Comparison of ENCODE assay signal across 8 cellular contexts in genomic region chr9:125521462-125522327, GRCh38.
A peak's percentile ranks its signal among the peaks of the same experiment; 100 is the strongest.
DNase-seq lines count a peak whose midpoint lies in the region; ATAC-seq lines count a peak whose summit lies in the region.

No MANE protein-coding gene starts in this region.

- 21 to 40% methylated on average over 3 of the region's 3 CpGs for WGBS in esophagus, 2 donors

- no peak for DNase-seq in activated CD4-positive, CD25-positive, alpha-beta regulatory T cell (lab: John Stamatoyannopoulos, UW)
- peak; percentile 76 for DNase-seq in SW480 (ENCODE audit: low spot score)
- peak; percentile 20 to 46 for DNase-seq in stimulated activated CD4-positive, alpha-beta T cell treated with anti-CD3 and anti-CD28 coated beads, Interleukin-2, amount 100 ng/mL, for 24 hours
- DNase-seq in SHP77 treated with DMSO at 0.1 percent for 48 hours (lab: John Stamatoyannopoulos, UW): no peak
- DNase-seq in ureter (ENCODE audit: low spot score): no peak

- H3K4me3 ChIP-seq in esophagus (ENCODE audit: low read depth in 1 of 2, low read length in 2 of 2): no peak overlapping the region

- peaks cover 0 to 2% of the 10 kb centered on the region in 2 donors for H3K36me3 ChIP-seq in esophagus (ENCODE audit: control insufficient read depth in 2 of 2, insufficient read depth in 2 of 2, low read length in 1 of 2)

- H3K4me1 ChIP-seq in esophagus (ENCODE audit: control insufficient read depth in 2 of 2, insufficient read depth in 2 of 2, low read length in 1 of 2): peaks cover 2 to 7% of the 10 kb centered on the region in 2 donors

- peak overlapping the region; percentile 64 to 86 for H3K27ac ChIP-seq in esophagus (ENCODE audit: low read depth in 2 of 2, low read length in 1 of 2)

- ATAC-seq in activated CD4-positive, CD25-positive, alpha-beta regulatory T cell treated with anti-CD3 and anti-CD28 coated beads, Interleukin-2, amount 50 U/mL, for 24 hours: peak; percentile 98 to 99
- ATAC-seq in GM21423 (IDR thresholded peaks at IDR 0.05; ENCODE audit: unreplicated experiment): no peak

- H3K27me3 ChIP-seq in esophagus (ENCODE audit: control insufficient read depth in 1 of 2, insufficient read depth in 2 of 2, low read length in 2 of 2): no peaks in the 10 kb centered on the region

- no peaks in the 10 kb centered on the region for H3K9me3 ChIP-seq in esophagus (ENCODE audit: control insufficient read depth in 2 of 2, insufficient read depth in 1 of 2, low read depth in 1 of 2, low read length in 1 of 2)

Comparison
In these comparisons a context has a peak if more than half of its experiments do, and no peak if none do; other contexts are left out.
1. DNase-seq: peak in SW480 (single experiment) and stimulated activated CD4-positive, alpha-beta T cell treated with anti-CD3 and anti-CD28 coated beads, Interleukin-2, amount 100 ng/mL, for 24 hours (2 of 2); none in activated CD4-positive, CD25-positive, alpha-beta regulatory T cell (0 of 4), SHP77 treated with DMSO at 0.1 percent for 48 hours (single experiment) and ureter (single experiment).